8 cellular contexts compared by ENCODE assay signal in the genomic region with DNA sequence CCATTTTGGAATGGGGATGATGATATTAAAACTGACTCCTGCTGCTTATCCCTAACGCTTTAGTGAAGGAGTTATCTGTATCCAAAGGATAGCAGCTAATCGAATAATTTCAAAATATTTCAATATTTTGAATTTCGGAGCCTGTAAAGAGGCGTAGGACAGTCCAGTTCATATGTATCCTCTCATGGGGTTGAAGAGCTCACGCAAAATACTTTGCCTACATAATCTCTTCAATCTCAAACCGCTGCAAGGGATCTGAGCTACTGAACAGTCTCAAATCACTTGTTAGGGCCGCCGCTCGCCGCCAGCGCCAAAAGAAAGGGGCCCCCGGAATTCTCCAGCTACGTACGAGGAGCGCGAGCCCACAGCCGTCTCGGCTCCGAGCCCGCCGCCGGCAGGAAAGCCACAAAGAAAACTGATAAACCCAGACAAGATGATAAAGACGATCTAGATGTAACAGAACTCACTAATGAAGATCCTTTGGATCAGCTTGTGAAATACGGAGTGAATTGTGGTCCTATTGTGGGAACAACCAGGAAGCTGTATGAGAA. TPM values are rescaled to one million over a fixed set of nuclear protein-coding genes. Genes with fewer than 3 reads are reported as not detected.
DNase-seq lines count a peak whose midpoint lies in the region; ATAC-seq and TF ChIP-seq lines count a peak whose summit lies in the region.

No MANE protein-coding gene starts in this region.

- peak overlapping the region; percentile 92 for H3K27ac ChIP-seq in HL-60 (replicated peaks)
- peak overlapping the region; percentile 71; the same call in 1 of the 2 replicates for H3K27ac ChIP-seq in VCaP

- H3K4me3 Mint-ChIP-seq in effector memory CD8-positive, alpha-beta T cell, result peak overlapping the region; percentile 84 to 93
- H3K4me3 Mint-ChIP-seq in stimulated activated naive CD8-positive, alpha-beta T cell treated with anti-CD3 and anti-CD28 coated beads, Interleukin-15, amount 100 ng/mL, for 72 hours, result peak overlapping the region; percentile 90 to 93

- TF ChIP-seq CTCF in HL-60 (IDR thresholded peaks at IDR 0.05; ENCODE audit: insufficient read depth, low read length) (no peak), VCaP (conservative IDR thresholded peaks at IDR 0.05) (no peak)

- DNase-seq in CD1c-positive myeloid dendritic cell (ENCODE audit: extremely low spot score) (peak; percentile 11), HL-60 (ENCODE audit: low read depth in 1 of 2, low spot score in 1 of 2) (peak in 1 of 2 experiments; percentile 45), midbrain (lab: John Stamatoyannopoulos, UW) (peak; percentile 31), A172 (ENCODE audit: low spot score) (no peak)
- DNase-seq in effector memory CD8-positive, alpha-beta T cell, result peak; percentile 5 to 18 (median 5)
- DNase-seq in stimulated activated naive CD8-positive, alpha-beta T cell treated with anti-CD3 and anti-CD28 coated beads, Interleukin-15, amount 100 ng/mL, for 72 hours, result peak; percentile 51 to 53

- peak overlapping the region; percentile 93 to 95 for H3K27ac Mint-ChIP-seq in effector memory CD8-positive, alpha-beta T cell
- peak overlapping the region; percentile 99 to 100 for H3K27ac Mint-ChIP-seq in stimulated activated naive CD8-positive, alpha-beta T cell treated with anti-CD3 and anti-CD28 coated beads, Interleukin-15, amount 100 ng/mL, for 72 hours

- no peaks in the 10 kb centered on the region for H3K27me3 Mint-ChIP-seq in effector memory CD8-positive, alpha-beta T cell
- no peaks in the 10 kb centered on the region for H3K27me3 Mint-ChIP-seq in stimulated activated naive CD8-positive, alpha-beta T cell treated with anti-CD3 and anti-CD28 coated beads, Interleukin-15, amount 100 ng/mL, for 72 hours

- ATAC-seq in effector memory CD8-positive, alpha-beta T cell (replicated peaks), result no peak
- ATAC-seq in stimulated activated naive CD8-positive, alpha-beta T cell treated with anti-CD3 and anti-CD28 coated beads, Interleukin-15, amount 100 ng/mL, for 72 hours, result no peak
- ATAC-seq in GM21786 (IDR thresholded peaks at IDR 0.05; ENCODE audit: unreplicated experiment), result no peak

- H3K4me3 ChIP-seq in HL-60 (replicated peaks; ENCODE audit: insufficient read depth, low read length), result peak overlapping the region; percentile 39

- H3K27me3 ChIP-seq in HL-60 (ENCODE audit: insufficient read depth, poor library complexity, severe bottlenecking), result no peaks in the 10 kb centered on the region

- H3K36me3 Mint-ChIP-seq in effector memory CD8-positive, alpha-beta T cell (ENCODE audit: insufficient read depth), result peaks cover 38% of the 10 kb centered on the region

- H3K9me3 Mint-ChIP-seq in effector memory CD8-positive, alpha-beta T cell, result no peaks in the 10 kb centered on the region
- no peaks in the 10 kb centered on the region for H3K9me3 Mint-ChIP-seq in stimulated activated naive CD8-positive, alpha-beta T cell treated with anti-CD3 and anti-CD28 coated beads, Interleukin-15, amount 100 ng/mL, for 72 hours

- peaks cover 25 to 31% of the 10 kb centered on the region in 2 donors for H3K4me1 Mint-ChIP-seq in effector memory CD8-positive, alpha-beta T cell (ENCODE audit: low read depth in 2 of 2)
- H3K4me1 Mint-ChIP-seq in stimulated activated naive CD8-positive, alpha-beta T cell treated with anti-CD3 and anti-CD28 coated beads, Interleukin-15, amount 100 ng/mL, for 72 hours, result peaks cover 50% of the 10 kb centered on the region

RNA-seq across cellular contexts. Expression of gene RFWD3, which starts 0.6 kb away (rescaled TPM):
- total RNA-seq in A172 (2014; rRNA removed; shearing (Covaris generic)), result 59.3 and 79.9 TPM in 2 replicates

RNA-seq across cellular contexts. Expression of gene MLKL, which starts 33.4 kb away (rescaled TPM):
- 16.0 and 16.8 TPM in 2 replicates for total RNA-seq in A172 (2014; rRNA removed; shearing (Covaris generic))
